Comparison of ENCODE assay signal across 1 cellular context in genomic region chr5:1182633-1183423, GRCh38.
A peak's percentile ranks its signal among the peaks of the same experiment; 100 is the strongest.
TF ChIP-seq lines count a peak whose summit lies in the region.

No MANE protein-coding gene starts in this region.

TF ChIP-seq in HepG2, 621 proteins besides CTCF, POLR2A, EP300 and RAD21 (continued from another document and continues in another):
- no peak for TF ChIP-seq IRF2 (CRISPR knock-in tag; IDR thresholded peaks at IDR 0.05)
- TF ChIP-seq ZNF501 (CRISPR knock-in tag; IDR thresholded peaks at IDR 0.05), result peak; percentile 75
- no peak for TF ChIP-seq ZBTB39 (CRISPR knock-in tag; IDR thresholded peaks at IDR 0.05)
- no peak for TF ChIP-seq TP53 (CRISPR knock-in tag; conservative IDR thresholded peaks at IDR 0.05)
- TF ChIP-seq ZNF274 (CRISPR knock-in tag; IDR thresholded peaks at IDR 0.05), result no peak
- no peak for TF ChIP-seq GABPB1 (CRISPR knock-in tag; IDR thresholded peaks at IDR 0.05)
- TF ChIP-seq ZFP36L1 (CRISPR knock-in tag; IDR thresholded peaks at IDR 0.05), result no peak
- no peak for TF ChIP-seq ZBTB33 (CRISPR knock-in tag; IDR thresholded peaks at IDR 0.05)
- no peak for TF ChIP-seq CREBL2 (CRISPR knock-in tag; IDR thresholded peaks at IDR 0.05; ENCODE audit: borderline replicate concordance)
- no peak for TF ChIP-seq ZNF660 (CRISPR knock-in tag; IDR thresholded peaks at IDR 0.05; ENCODE audit: borderline replicate concordance, low read depth)
- TF ChIP-seq HES4 (CRISPR knock-in tag; IDR thresholded peaks at IDR 0.05; ENCODE audit: borderline replicate concordance), result no peak
- no peak for TF ChIP-seq ZBTB1 (CRISPR knock-in tag; IDR thresholded peaks at IDR 0.05; ENCODE audit: borderline replicate concordance)
- no peak for TF ChIP-seq ZNF615 (CRISPR knock-in tag; IDR thresholded peaks at IDR 0.05; ENCODE audit: borderline replicate concordance)
- peak; percentile 4; the same call in 1 of the 2 replicates for TF ChIP-seq FOXP4 (CRISPR knock-in tag; IDR thresholded peaks at IDR 0.05)
- TF ChIP-seq RFX3 (CRISPR knock-in tag; IDR thresholded peaks at IDR 0.05), result no peak
- TF ChIP-seq TAF15 (IDR thresholded peaks at IDR 0.05; ENCODE audit: low read depth, low read length, poor library complexity, severe bottlenecking), result no peak
- TF ChIP-seq MED1 (CRISPR knock-in tag; IDR thresholded peaks at IDR 0.05), result peak; percentile 71
- TF ChIP-seq FOXO1 (CRISPR knock-in tag; IDR thresholded peaks at IDR 0.05), result no peak; the same call in 1 of the 2 replicates
- TF ChIP-seq POGK (CRISPR knock-in tag; conservative IDR thresholded peaks at IDR 0.05), result no peak; the same call in 1 of the 2 replicates
- no peak for TF ChIP-seq FLYWCH1 (CRISPR knock-in tag; IDR thresholded peaks at IDR 0.05)
- TF ChIP-seq HNF1A (IDR thresholded peaks at IDR 0.05; ENCODE audit: low read depth), result peak; percentile 67; the same call in 1 of the 2 replicates
- peak; percentile 78; the same call in 1 of the 2 replicates for TF ChIP-seq HNF1A (CRISPR knock-in tag; IDR thresholded peaks at IDR 0.05; ENCODE audit: borderline replicate concordance)
- peak; percentile 38; the same call in 1 of the 2 replicates for TF ChIP-seq CHD4 (IDR thresholded peaks at IDR 0.05; ENCODE audit: borderline replicate concordance, low read length)
- no peak for TF ChIP-seq THAP8 (CRISPR knock-in tag; IDR thresholded peaks at IDR 0.05; ENCODE audit: borderline replicate concordance)
- no peak for TF ChIP-seq ZNF652 (CRISPR knock-in tag; IDR thresholded peaks at IDR 0.05; ENCODE audit: borderline replicate concordance, low read depth)
- no peak for TF ChIP-seq TEAD2 (CRISPR knock-in tag; IDR thresholded peaks at IDR 0.05)
- TF ChIP-seq KLF15 (CRISPR knock-in tag; IDR thresholded peaks at IDR 0.05; ENCODE audit: borderline replicate concordance), result no peak
- no peak for TF ChIP-seq ZNF644 (CRISPR knock-in tag; IDR thresholded peaks at IDR 0.05; ENCODE audit: low read depth)
- TF ChIP-seq BRCA1 (CRISPR knock-in tag; IDR thresholded peaks at IDR 0.05), result no peak
- TF ChIP-seq SMARCE1 (IDR thresholded peaks at IDR 0.05; ENCODE audit: borderline replicate concordance), result no peak
- no peak for TF ChIP-seq CREB3 (CRISPR knock-in tag; IDR thresholded peaks at IDR 0.05)
- TF ChIP-seq DZIP1 (CRISPR knock-in tag; IDR thresholded peaks at IDR 0.05), result no peak
- TF ChIP-seq ZNF775 (CRISPR knock-in tag; IDR thresholded peaks at IDR 0.05; ENCODE audit: borderline replicate concordance), result no peak
- TF ChIP-seq ARHGAP35 (CRISPR knock-in tag; IDR thresholded peaks at IDR 0.05; ENCODE audit: borderline replicate concordance), result peak; percentile 68
- peak; percentile 27; the same call in 1 of the 2 replicates for TF ChIP-seq ZNF350 (CRISPR knock-in tag; IDR thresholded peaks at IDR 0.05; ENCODE audit: borderline replicate concordance, low read depth)
- no peak for TF ChIP-seq CBX1 (IDR thresholded peaks at IDR 0.05; ENCODE audit: low read depth)
- TF ChIP-seq ZBTB3 (CRISPR knock-in tag; IDR thresholded peaks at IDR 0.05; ENCODE audit: borderline replicate concordance, low read depth), result no peak
- no peak for TF ChIP-seq E2F5 (CRISPR knock-in tag; conservative IDR thresholded peaks at IDR 0.05)
- TF ChIP-seq CBX5 (CRISPR knock-in tag; IDR thresholded peaks at IDR 0.05; ENCODE audit: borderline replicate concordance), result peak; percentile 27; the same call in 1 of the 2 replicates
